Comparison of ENCODE assay signal across 18 cellular contexts in the genomic region with DNA sequence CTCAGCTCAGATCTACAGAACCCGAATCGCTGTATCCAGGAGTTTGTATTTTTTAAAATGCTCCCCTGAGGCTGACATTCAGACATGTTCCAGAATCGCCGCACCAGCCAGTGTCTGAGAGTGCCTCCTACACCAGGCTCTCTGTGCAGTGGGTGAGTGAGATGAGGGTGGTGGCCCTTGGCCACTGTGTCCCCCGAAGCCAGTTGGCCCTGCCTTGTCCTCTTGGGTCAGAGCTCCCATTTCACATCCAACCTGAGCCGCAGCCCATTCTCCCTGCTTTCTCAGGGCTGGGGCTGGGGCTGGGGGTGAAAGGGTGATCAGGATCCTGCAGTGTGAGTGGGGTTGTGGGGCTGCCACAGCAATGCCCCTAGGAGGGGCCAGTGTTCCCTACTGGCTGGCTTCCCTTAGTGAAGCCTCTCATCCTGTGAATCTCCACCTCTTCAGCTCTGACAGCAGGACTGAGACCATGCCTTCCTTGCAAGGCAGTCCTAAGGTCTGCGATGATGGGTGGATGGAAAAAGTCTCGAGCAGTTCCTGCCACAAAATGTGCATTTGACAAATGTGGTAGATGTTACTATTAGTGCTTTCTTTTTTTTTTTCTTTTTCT. TPM values are rescaled to one million over a fixed set of nuclear protein-coding genes. Genes with fewer than 3 reads are reported as not detected.
"Had no signal": no experiment of that assay in that cellular context is flagged by ENCODE, and none has a peak within 500 bp of the region (broad histone marks: within the 10 kb centered on the region; RNA-seq: fewer than 3 reads in every experiment).

No MANE protein-coding gene starts in this region.

- H3K4me1 ChIP-seq: body of pancreas, psoas muscle, vagina had no signal

- ATAC-seq: activated CD4-positive, alpha-beta T cell treated with anti-CD3 and anti-CD28 coated beads for 36 hours; body of pancreas; psoas muscle had no signal

- H3K9me3 ChIP-seq: body of pancreas, psoas muscle, vagina had no signal

- H3K4me3 ChIP-seq: body of pancreas, dorsolateral prefrontal cortex, psoas muscle, skin epidermis, vagina had no signal

- H3K36me3 ChIP-seq: vagina had no signal

- DNase-seq: activated CD4-positive, alpha-beta memory T cell treated with anti-CD3 and anti-CD28 coated beads, Interleukin-2, amount 10 ng/mL, durations not matched to agents 7 days and 5 days; activated CD4-positive, alpha-beta T cell treated with anti-CD3 and anti-CD28 coated beads for 36 hours; activated naive CD4-positive, alpha-beta T cell treated with Interleukin-2 at 50 U/mL for 16 hours; activated naive CD8-positive, alpha-beta T cell treated with anti-CD3 and anti-CD28 coated beads, Interleukin-2, amount 10 ng/mL, durations not matched to agents 7 days and 5 days; activated T-cell treated with anti-CD3 and anti-CD28 coated beads, Interleukin-2, amount 50 U/mL, for 24 hours; amygdala; body of pancreas; central memory CD4-positive, alpha-beta T cell; dorsolateral prefrontal cortex; naive B cell; right cardiac atrium had no signal

RNA-seq across cellular contexts. Expression of gene MYCBPAP, which starts 12.9 kb away (rescaled TPM):
- total RNA-seq: vagina had no signal

RNA-seq across cellular contexts. Expression of gene CHAD, which starts 26.6 kb away (rescaled TPM):
- total RNA-seq: activated CD4-positive, alpha-beta memory T cell treated with anti-CD3 and anti-CD28 coated beads, Interleukin-2, amount 10 ng/mL, durations not matched to agents 7 days and 5 days; activated CD4-positive, alpha-beta T cell treated with anti-CD3 and anti-CD28 coated beads for 36 hours; activated naive CD8-positive, alpha-beta T cell treated with anti-CD3 and anti-CD28 coated beads, Interleukin-2, amount 10 ng/mL, durations not matched to agents 7 days and 5 days; activated T-helper 2 cell treated with anti-CD3 and anti-CD28 coated beads, Interferon-gamma antibody, Interleukin-2, Interleukin-4, amounts not matched to agents 10 μg/mL and 5 μg/mL and 100 μg/mL, durations not matched to agents 14 hours and 24 hours and 36 hours; glomerular endothelial cell; mononuclear cell; osteocyte; vagina had no signal

RNA-seq across cellular contexts. Expression of gene EPN3, which starts 37.2 kb away (rescaled TPM):
- total RNA-seq: activated CD4-positive, alpha-beta memory T cell treated with anti-CD3 and anti-CD28 coated beads, Interleukin-2, amount 10 ng/mL, durations not matched to agents 7 days and 5 days; activated CD4-positive, alpha-beta T cell treated with anti-CD3 and anti-CD28 coated beads for 36 hours; activated naive CD8-positive, alpha-beta T cell treated with anti-CD3 and anti-CD28 coated beads, Interleukin-2, amount 10 ng/mL, durations not matched to agents 7 days and 5 days; activated T-helper 2 cell treated with anti-CD3 and anti-CD28 coated beads, Interferon-gamma antibody, Interleukin-2, Interleukin-4, amounts not matched to agents 10 μg/mL and 5 μg/mL and 100 μg/mL, durations not matched to agents 14 hours and 24 hours and 36 hours; mononuclear cell; osteocyte had no signal
